ENCODE assay signal across 25 cellular contexts in the genomic region with DNA sequence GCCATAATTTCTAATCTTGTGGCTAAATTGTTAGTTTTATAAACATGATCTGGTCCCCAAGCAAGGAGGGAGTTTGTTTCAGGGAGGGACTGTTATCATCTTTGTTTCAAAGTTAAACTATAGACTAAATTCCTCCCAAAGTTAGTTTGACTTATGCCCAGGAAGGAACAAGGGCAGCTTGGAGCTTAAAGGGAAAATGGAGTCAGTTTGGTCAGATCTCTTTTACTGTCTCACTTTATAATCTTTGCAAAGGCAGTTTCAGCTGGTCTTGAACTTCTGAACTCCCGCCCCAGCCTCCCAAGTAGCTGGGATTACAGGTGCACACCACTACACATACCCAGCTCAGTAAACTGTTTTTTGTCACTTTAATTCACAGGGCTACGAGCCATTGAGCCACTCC.
"Had no signal": no experiment of that assay in that cellular context is flagged by ENCODE, and none has a peak within 500 bp of the region (broad histone marks: within the 10 kb centered on the region; RNA-seq: fewer than 3 reads in every experiment).

No MANE protein-coding gene starts in this region.

- H3K9me3 ChIP-seq: colonic mucosa, esophagus muscularis mucosa, lower lobe of right lung, ovary, psoas muscle, sigmoid colon, thyroid gland had no signal

- DNase-seq: colonic mucosa; effector CD8-positive, alpha-beta T cell; endodermal cell; hypothalamus; immature natural killer cell; islet precursor cell; left ventricle myocardium superior; lower lobe of right lung; natural killer cell; occipital lobe; ovary; posterior cingulate gyrus; psoas muscle; right cardiac atrium; sigmoid colon; stimulated activated CD4-positive, alpha-beta T cell treated with anti-CD3 and anti-CD28 coated beads, Interleukin-2, amount 100 ng/mL, for 24 hours; stimulated activated CD4-positive, alpha-beta T cell treated with anti-CD3 and anti-CD28 coated beads, Interleukin-4, amount 100 ng/mL, for 24 hours; stimulated activated naive CD4-positive, alpha-beta T cell treated with Interleukin-2 at 50 U/mL for 16 hours; stomach; thyroid gland had no signal

- H3K4me3 ChIP-seq: colonic mucosa, esophagus muscularis mucosa, lower lobe of right lung, ovary, psoas muscle, sigmoid colon, stomach, thyroid gland had no signal

- H3K4me1 Mint-ChIP-seq: immature natural killer cell; natural killer cell; stimulated activated effector memory CD8-positive, alpha-beta T cell treated with anti-CD3 and anti-CD28 coated beads, Interleukin-12 subunit alpha, Interleukin-12 subunit beta, amount 100 ng/mL, for 72 hours had no signal

- H3K9me3 Mint-ChIP-seq: dendritic cell treated with granulocyte-macrophage colony-stimulating factor and Interleukin-4, amounts not matched to agents 40 ng/mL and 50 ng/mL, for 4 days; immature natural killer cell; stimulated activated effector memory CD8-positive, alpha-beta T cell treated with anti-CD3 and anti-CD28 coated beads, Interleukin-12 subunit alpha, Interleukin-12 subunit beta, amount 100 ng/mL, for 72 hours had no signal

- H3K36me3 ChIP-seq: colonic mucosa, esophagus muscularis mucosa, lower lobe of right lung, ovary, sigmoid colon, stomach, thyroid gland had no signal

- H3K36me3 Mint-ChIP-seq: immature natural killer cell; natural killer cell; stimulated activated effector memory CD8-positive, alpha-beta T cell treated with anti-CD3 and anti-CD28 coated beads, Interleukin-12 subunit alpha, Interleukin-12 subunit beta, amount 100 ng/mL, for 72 hours; type B pancreatic cell had no signal

- H3K27me3 ChIP-seq: colonic mucosa, esophagus muscularis mucosa, ovary, sigmoid colon, thyroid gland had no signal

- H3K4me1 ChIP-seq: colonic mucosa, psoas muscle, sigmoid colon had no signal

- H3K27ac ChIP-seq: colonic mucosa, esophagus muscularis mucosa, lower lobe of right lung, ovary, psoas muscle, sigmoid colon, stomach, thyroid gland had no signal

- H3K27me3 Mint-ChIP-seq: dendritic cell treated with granulocyte-macrophage colony-stimulating factor and Interleukin-4, amounts not matched to agents 40 ng/mL and 50 ng/mL, for 4 days; type B pancreatic cell had no signal

- H3K4me3 Mint-ChIP-seq: dendritic cell treated with granulocyte-macrophage colony-stimulating factor and Interleukin-4, amounts not matched to agents 40 ng/mL and 50 ng/mL, for 4 days; endodermal cell; immature natural killer cell; memory B cell; natural killer cell; stimulated activated effector memory CD8-positive, alpha-beta T cell treated with anti-CD3 and anti-CD28 coated beads, Interleukin-12 subunit alpha, Interleukin-12 subunit beta, amount 100 ng/mL, for 72 hours; type B pancreatic cell had no signal

- H3K27ac Mint-ChIP-seq: dendritic cell treated with granulocyte-macrophage colony-stimulating factor and Interleukin-4, amounts not matched to agents 40 ng/mL and 50 ng/mL, for 4 days; endodermal cell; immature natural killer cell; memory B cell; natural killer cell; stimulated activated effector memory CD8-positive, alpha-beta T cell treated with anti-CD3 and anti-CD28 coated beads, Interleukin-12 subunit alpha, Interleukin-12 subunit beta, amount 100 ng/mL, for 72 hours; type B pancreatic cell had no signal

- ATAC-seq: left ventricle myocardium superior; lower lobe of right lung; natural killer cell; psoas muscle; right cardiac atrium; stimulated activated effector memory CD8-positive, alpha-beta T cell treated with anti-CD3 and anti-CD28 coated beads, Interleukin-12 subunit alpha, Interleukin-12 subunit beta, amount 100 ng/mL, for 72 hours had no signal
